In the genomic region with DNA sequence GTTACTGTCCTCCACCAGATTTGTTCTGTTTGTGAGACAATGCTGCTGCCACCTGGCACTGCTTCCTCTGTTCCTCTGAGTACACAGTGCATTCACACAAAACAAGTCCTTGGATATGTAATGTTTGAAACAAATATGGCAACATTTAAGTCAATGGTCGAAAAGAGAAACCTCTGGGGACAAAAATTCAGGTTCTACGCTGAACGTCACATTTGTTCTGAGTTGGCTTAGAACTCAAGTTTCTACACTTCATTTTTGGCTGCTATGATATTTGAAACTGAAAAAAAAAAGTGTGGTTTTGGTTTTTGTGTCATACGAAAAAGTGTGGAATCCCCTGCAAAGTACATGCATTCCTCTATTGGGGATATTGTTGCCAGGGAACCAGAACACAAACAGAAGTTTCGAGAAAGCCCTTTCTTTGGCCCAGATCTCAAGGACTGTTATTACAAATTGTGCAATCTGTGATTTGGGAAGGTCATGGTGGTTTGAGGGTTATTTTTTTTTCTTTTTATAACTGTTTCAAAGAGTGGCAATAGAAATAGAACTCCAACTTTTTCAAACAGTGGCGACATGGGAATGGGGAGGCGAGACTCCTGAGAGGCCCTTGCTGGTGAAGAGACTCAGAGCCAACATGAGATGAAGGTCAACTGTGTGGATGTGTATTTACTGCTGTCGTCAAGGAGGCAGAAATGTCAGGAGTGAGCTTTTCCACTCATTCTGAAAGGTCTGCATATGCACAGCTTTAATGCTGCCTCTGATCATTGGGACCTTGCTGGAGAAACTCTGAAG, we compare ENCODE assay signal across 8 cellular contexts.
A peak's percentile ranks its signal among the peaks of the same experiment; 100 is the strongest.
DNase-seq lines count a peak whose midpoint lies in the region; ATAC-seq and TF ChIP-seq lines count a peak whose summit lies in the region.

No MANE protein-coding gene starts in this region.

- no peaks in the 10 kb centered on the region for H3K36me3 ChIP-seq in tibial artery

- H3K4me3 ChIP-seq in tibial artery: peak overlapping the region; percentile 1 to 6

- intact Hi-C loops in tibial artery (cut with DNase I; ENCODE audit: low total_unique reads): loop anchor here (10.0 kb wide), 3 partner anchors 73 to 223 kb away; partner anchors contain the start of gene VIM

- peak overlapping the region; percentile 99 to 100 for H3K27ac Mint-ChIP-seq in activated naive CD4-positive, alpha-beta T cell treated with anti-CD3 and anti-CD28 coated beads, Interleukin-2, amount 50 U/mL, for 72 hours
- peak overlapping the region; percentile 18 to 93 (median 88) for H3K27ac Mint-ChIP-seq in immature natural killer cell

- no peak for TF ChIP-seq CTCF in tibial artery (IDR thresholded peaks at IDR 0.05)

- peak; percentile 66 for ATAC-seq in GM18870 (IDR thresholded peaks at IDR 0.05; ENCODE audit: unreplicated experiment)
- ATAC-seq in HG03095 (IDR thresholded peaks at IDR 0.05; ENCODE audit: unreplicated experiment): peak; percentile 71
- ATAC-seq in activated naive CD4-positive, alpha-beta T cell treated with anti-CD3 and anti-CD28 coated beads, Interleukin-2, amount 50 U/mL, for 72 hours: peak; percentile 72 to 75

- H3K4me3 Mint-ChIP-seq in immature natural killer cell: peak overlapping the region in 3 of 5 donors; percentile 25 to 55 (median 37)

- peaks cover 0 to 60% (median 25%) of the 10 kb centered on the region in 4 donors for H3K4me1 ChIP-seq in tibial artery

- no peaks in the 10 kb centered on the region for H3K27me3 ChIP-seq in tibial artery

- H3K9me3 ChIP-seq in tibial artery: no peaks in the 10 kb centered on the region

- peak in 1 of 2 donors; percentile 39 for DNase-seq in activated naive CD4-positive, alpha-beta T cell treated with anti-CD3 and anti-CD28 coated beads, Interleukin-2, amount 50 U/mL, for 72 hours (ENCODE audit: low spot score in 2 of 2)
- DNase-seq in immature natural killer cell (peak; percentile 50 to 57 (median 54)), tibial artery (peak; percentile 55 to 80), 8988T (no peak), NCI-H69 (lab: John Stamatoyannopoulos, UW) (no peak), NCI-H345 (lab: John Stamatoyannopoulos, UW) (no peak)

- H3K36me3 Mint-ChIP-seq in activated naive CD4-positive, alpha-beta T cell treated with anti-CD3 and anti-CD28 coated beads, Interleukin-2, amount 50 U/mL, for 72 hours: peaks cover 24 to 25% of the 10 kb centered on the region in 2 donors
- peaks cover 0 to 4% (median 0%) of the 10 kb centered on the region in 3 donors for H3K36me3 Mint-ChIP-seq in immature natural killer cell

- H3K4me1 Mint-ChIP-seq in immature natural killer cell: peaks cover 21 to 27% of the 10 kb centered on the region in 2 donors

- peaks cover 11% of the 10 kb centered on the region in 2 donors for H3K9me3 Mint-ChIP-seq in activated naive CD4-positive, alpha-beta T cell treated with anti-CD3 and anti-CD28 coated beads, Interleukin-2, amount 50 U/mL, for 72 hours
- no peaks in the 10 kb centered on the region for H3K9me3 Mint-ChIP-seq in immature natural killer cell

- peak overlapping the region; percentile 65 to 81 for H3K27ac ChIP-seq in tibial artery

- H3K27me3 Mint-ChIP-seq in immature natural killer cell (ENCODE audit: low read depth in 3 of 3): peaks cover 24 to 36% (median 32%) of the 10 kb centered on the region in 3 donors

Comparison
In these comparisons a context has a peak if more than half of its experiments do, and no peak if none do; other contexts are left out.
1. DNase-seq: peak in immature natural killer cell (3 of 3) and tibial artery (2 of 2); none in 8988T (single experiment), NCI-H69 (single experiment) and NCI-H345 (single experiment).
2. Peak in every context shown above with its lines, with median percentiles within 50 percentile points of each other: ATAC-seq.